ENCODE assay signal across 20 cellular contexts in genomic region chr18:55910328-55910727, GRCh38.
A peak's percentile ranks its signal among the peaks of the same experiment; 100 is the strongest.
DNase-seq lines count a peak whose midpoint lies in the region; ATAC-seq, FAIRE-seq and TF ChIP-seq lines count a peak whose summit lies in the region.
"Had no signal": no experiment of that assay in that cellular context is flagged by ENCODE, and none has a peak within 500 bp of the region (broad histone marks: within the 10 kb centered on the region; RNA-seq: fewer than 3 reads in every experiment).

No MANE protein-coding gene starts in this region.

- H3K4me2 ChIP-seq in OCI-LY3 (ENCODE audit: low read length) (peak overlapping the region; percentile 78), HepG2 (ENCODE audit: low read depth, low read length) (no peak overlapping the region), hepatocyte (no peak overlapping the region)

- no peaks in the 10 kb centered on the region for H3K9me2 ChIP-seq in hepatocyte (replicated peaks; ENCODE audit: insufficient read depth)

- TF ChIP-seq CTCF in OCI-LY3 (IDR thresholded peaks at IDR 0.05; ENCODE audit: low read depth, low read length) (no peak), HepG2 (CRISPR knock-in tag; IDR thresholded peaks at IDR 0.05) (no peak), psoas muscle (IDR thresholded peaks at IDR 0.05) (no peak), hepatocyte (IDR thresholded peaks at IDR 0.05; ENCODE audit: poor library complexity) (no peak)

- H4K20me1 ChIP-seq in OCI-LY3 (ENCODE audit: insufficient read depth, low read length) = no peaks in the 10 kb centered on the region
- H4K20me1 ChIP-seq in HepG2 (ENCODE audit: insufficient read depth, low read length) = no peaks in the 10 kb centered on the region
- no peaks in the 10 kb centered on the region for H4K20me1 ChIP-seq in hepatocyte (ENCODE audit: insufficient read depth, poor library complexity, severe bottlenecking)

- intact Hi-C loops in HepG2 (cut with micrococcal nuclease; ENCODE audit: unreplicated experiment) (no loop called here), psoas muscle (cut with DNase I) (no loop called here)

- DNase-seq in Ammon's horn (ENCODE audit: low spot score) (peak; percentile 9), kidney tubule cell (ENCODE audit: low spot score) (peak; percentile 7), HepG2 (ENCODE audit: low spot score) (no peak), psoas muscle (no peak), hepatocyte (ENCODE audit: low spot score) (no peak), NCI-H774 (lab: John Stamatoyannopoulos, UW) (no peak)
- DNase-seq: 8988T, ACHN, Calu3, DMS79 treated with DMSO at 0.1 percent for 48 hours, GF-D8, GOT3, HFFc6, NCI-H1105 treated with DMSO at 0.1 percent for 48 hours, NCI-H2029, NCI-H526 treated with DMSO at 0.1 percent for 48 hours, T-cell had no signal

- peaks cover 6% of the 10 kb centered on the region; the same call in 1 of the 2 replicates for H3K9me3 ChIP-seq in OCI-LY3 (ENCODE audit: insufficient read depth, low read length)
- H3K9me3 ChIP-seq in HepG2 (ENCODE audit: low read length) = peaks cover 82% of the 10 kb centered on the region
- no peaks in the 10 kb centered on the region for H3K9me3 ChIP-seq in psoas muscle
- H3K9me3 ChIP-seq in hepatocyte (ENCODE audit: low read depth) = no peaks in the 10 kb centered on the region
- H3K9me3 ChIP-seq: HAP-1 had no signal

- TF ChIP-seq RAD21 in HepG2 (CRISPR knock-in tag; IDR thresholded peaks at IDR 0.05) = no peak

- CTCF ChIA-PET in HepG2 (lab: Yijun Ruan, JAX; ENCODE audit: low intra/inter-chr PET ratio, low total read pairs) = no interaction called here

- 7% methylated on average over 2 of the region's 2 CpGs for WGBS in HepG2 (ENCODE audit: low lambda C conversion rate)
- 38 to 58% (median 45%) methylated on average over 2 of the region's 2 CpGs for WGBS in psoas muscle, 3 donors
- 48% methylated on average over 2 of the region's 2 CpGs for WGBS in hepatocyte (ENCODE audit: low lambda C conversion rate, missing lambda C conversion rate)

- no peaks in the 10 kb centered on the region for H3K79me2 ChIP-seq in OCI-LY3 (ENCODE audit: low read length)
- no peaks in the 10 kb centered on the region for H3K79me2 ChIP-seq in HepG2 (ENCODE audit: insufficient read depth, low read length)
- no peaks in the 10 kb centered on the region for H3K79me2 ChIP-seq in hepatocyte

- H3K4me1 ChIP-seq in OCI-LY3 (ENCODE audit: low read length) (peaks cover 68% of the 10 kb centered on the region), HepG2 (ENCODE audit: insufficient read depth, low read length) (no peaks in the 10 kb centered on the region), psoas muscle (no peaks in the 10 kb centered on the region), hepatocyte (ENCODE audit: insufficient read depth) (peaks cover 8% of the 10 kb centered on the region)

- H3K9ac ChIP-seq in OCI-LY3 (ENCODE audit: low read length) = peak overlapping the region; percentile 31
- H3K9ac ChIP-seq in HepG2 (ENCODE audit: insufficient read depth, low read depth, low read length) = no peak overlapping the region

- H3K27ac ChIP-seq in OCI-LY3 (ENCODE audit: low read length) (peak overlapping the region; percentile 85), HepG2 (ENCODE audit: extremely low read length, insufficient read depth, low read length) (no peak overlapping the region), psoas muscle (no peak overlapping the region), hepatocyte (no peak overlapping the region)

- TF ChIP-seq EP300 in HepG2 (IDR thresholded peaks at IDR 0.05; ENCODE audit: low read depth in 2 of 2, low read length in 2 of 2) = no peak
- no peak for TF ChIP-seq EP300 in HepG2 (CRISPR knock-in tag; IDR thresholded peaks at IDR 0.05; ENCODE audit: borderline replicate concordance)

- peak overlapping the region; percentile 22; the same call in 1 of the 2 replicates for H3K4me3 ChIP-seq in OCI-LY3 (ENCODE audit: low read length)
- H3K4me3 ChIP-seq in HepG2 (replicated peaks in 1 of 3; ENCODE audit: insufficient read depth in 1 of 3, low read depth in 2 of 3, low read length in 3 of 3) = no peak overlapping the region
- H3K4me3 ChIP-seq in psoas muscle = no peak overlapping the region
- H3K4me3 ChIP-seq in hepatocyte = no peak overlapping the region
- H3K4me3 ChIP-seq: HAP-1 had no signal

- peak; percentile 48 for ATAC-seq in GM18907 (IDR thresholded peaks at IDR 0.05; ENCODE audit: unreplicated experiment)
- ATAC-seq in HepG2 = no peak
- no peak for ATAC-seq in psoas muscle
- ATAC-seq: T-cell had no signal

- no peak for TF ChIP-seq POLR2A in HepG2 (IDR thresholded peaks at IDR 0.05; ENCODE audit: insufficient read depth in 1 of 2, low read depth in 2 of 2, low read length in 2 of 2)

- H3K27me3 ChIP-seq in OCI-LY3 (ENCODE audit: low read depth, low read length) (no peaks in the 10 kb centered on the region), HepG2 (ENCODE audit: control insufficient read depth in 1 of 2, insufficient read depth in 2 of 2, low read length in 2 of 2) (no peaks in the 10 kb centered on the region), psoas muscle (ENCODE audit: insufficient read depth in 3 of 3, low read length in 2 of 3) (no peaks in the 10 kb centered on the region), hepatocyte (no peaks in the 10 kb centered on the region)

- POLR2A ChIA-PET in HepG2 (lab: Yijun Ruan, JAX) = no interaction called here

- H3K36me3 ChIP-seq in OCI-LY3 (replicated peaks; ENCODE audit: low read depth, low read length) = no peaks in the 10 kb centered on the region
- H3K36me3 ChIP-seq in HepG2 (replicated peaks in 1 of 2; ENCODE audit: control insufficient read depth in 1 of 2, insufficient read depth in 2 of 2, low read length in 2 of 2) = no peaks in the 10 kb centered on the region
- no peaks in the 10 kb centered on the region for H3K36me3 ChIP-seq in psoas muscle (ENCODE audit: insufficient read depth in 1 of 2, low read depth in 1 of 2)
- H3K36me3 ChIP-seq in hepatocyte (replicated peaks; ENCODE audit: insufficient read depth, low read depth) = no peaks in the 10 kb centered on the region
- H3K36me3 ChIP-seq: HAP-1 had no signal

- BruUV-seq in HepG2 (replicated peaks; lab: Mats Ljungman, UMichigan) = no TSS peak

- H2AFZ ChIP-seq in OCI-LY3 (ENCODE audit: low read depth, low read length) = no peak overlapping the region
- H2AFZ ChIP-seq in HepG2 (ENCODE audit: low read length) = no peak overlapping the region
- H2AFZ ChIP-seq in hepatocyte = no peak overlapping the region

- no peak for FAIRE-seq in HepG2 (lab: Jason Lieb, UNC)

- in situ Hi-C loops in HepG2 (cut with HindIII; ENCODE audit: extremely low pct_ligation_motif_present, low pct_unique_long_range_greater_than_20kb) = no loop called here

TF ChIP-seq in HepG2, 621 proteins besides CTCF, POLR2A, EP300 and RAD21 (continues in another document):
- TF ChIP-seq, protein P1, sequence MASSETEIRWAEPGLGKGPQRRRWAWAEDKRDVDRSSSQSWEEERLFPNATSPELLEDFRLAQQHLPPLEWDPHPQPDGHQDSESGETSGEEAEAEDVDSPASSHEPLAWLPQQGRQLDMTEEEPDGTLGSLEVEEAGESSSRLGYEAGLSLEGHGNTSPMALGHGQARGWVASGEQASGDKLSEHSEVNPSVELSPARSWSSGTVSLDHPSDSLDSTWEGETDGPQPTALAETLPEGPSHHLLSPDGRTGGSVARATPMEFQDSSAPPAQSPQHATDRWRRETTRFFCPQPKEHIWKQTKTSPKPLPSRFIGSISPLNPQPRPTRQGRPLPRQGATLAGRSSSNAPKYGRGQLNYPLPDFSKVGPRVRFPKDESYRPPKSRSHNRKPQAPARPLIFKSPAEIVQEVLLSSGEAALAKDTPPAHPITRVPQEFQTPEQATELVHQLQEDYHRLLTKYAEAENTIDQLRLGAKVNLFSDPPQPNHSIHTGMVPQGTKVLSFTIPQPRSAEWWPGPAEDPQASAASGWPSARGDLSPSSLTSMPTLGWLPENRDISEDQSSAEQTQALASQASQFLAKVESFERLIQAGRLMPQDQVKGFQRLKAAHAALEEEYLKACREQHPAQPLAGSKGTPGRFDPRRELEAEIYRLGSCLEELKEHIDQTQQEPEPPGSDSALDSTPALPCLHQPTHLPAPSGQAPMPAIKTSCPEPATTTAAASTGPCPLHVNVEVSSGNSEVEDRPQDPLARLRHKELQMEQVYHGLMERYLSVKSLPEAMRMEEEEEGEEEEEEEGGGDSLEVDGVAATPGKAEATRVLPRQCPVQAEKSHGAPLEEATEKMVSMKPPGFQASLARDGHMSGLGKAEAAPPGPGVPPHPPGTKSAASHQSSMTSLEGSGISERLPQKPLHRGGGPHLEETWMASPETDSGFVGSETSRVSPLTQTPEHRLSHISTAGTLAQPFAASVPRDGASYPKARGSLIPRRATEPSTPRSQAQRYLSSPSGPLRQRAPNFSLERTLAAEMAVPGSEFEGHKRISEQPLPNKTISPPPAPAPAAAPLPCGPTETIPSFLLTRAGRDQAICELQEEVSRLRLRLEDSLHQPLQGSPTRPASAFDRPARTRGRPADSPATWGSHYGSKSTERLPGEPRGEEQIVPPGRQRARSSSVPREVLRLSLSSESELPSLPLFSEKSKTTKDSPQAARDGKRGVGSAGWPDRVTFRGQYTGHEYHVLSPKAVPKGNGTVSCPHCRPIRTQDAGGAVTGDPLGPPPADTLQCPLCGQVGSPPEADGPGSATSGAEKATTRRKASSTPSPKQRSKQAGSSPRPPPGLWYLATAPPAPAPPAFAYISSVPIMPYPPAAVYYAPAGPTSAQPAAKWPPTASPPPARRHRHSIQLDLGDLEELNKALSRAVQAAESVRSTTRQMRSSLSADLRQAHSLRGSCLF (CRISPR knock-in tag; IDR thresholded peaks at IDR 0.05; ENCODE audit: borderline replicate concordance) = no peak

Comparison
In these comparisons a context has a peak if more than half of its experiments do, and no peak if none do; other contexts are left out.
1. DNase-seq: peak in Ammon's horn (single experiment) and kidney tubule cell (single experiment); none in HepG2 (single experiment), psoas muscle (0 of 2), hepatocyte (single experiment) and NCI-H774 (single experiment).